ENCODE assay signal across 1 cellular context in genomic region chr17:45197555-45198334, GRCh38.
TF ChIP-seq lines count a peak whose summit lies in the region.

No MANE protein-coding gene starts in this region.

TF ChIP-seq in HepG2, 621 proteins besides CTCF, POLR2A, EP300 and RAD21 (continued from another document and continues in another):
- TF ChIP-seq ZNF513 (CRISPR knock-in tag; conservative IDR thresholded peaks at IDR 0.05) (no peak), ZSCAN12 (CRISPR knock-in tag; IDR thresholded peaks at IDR 0.05) (0 out of 2 replicates have a peak, but pooled peaks have one; percentile 87), ZBTB38 (CRISPR knock-in tag; IDR thresholded peaks at IDR 0.05) (peak; percentile 78), ZNF7 (CRISPR knock-in tag; IDR thresholded peaks at IDR 0.05) (no peak), BRF2 (CRISPR knock-in tag; IDR thresholded peaks at IDR 0.05) (no peak), ZNF275 (CRISPR knock-in tag; IDR thresholded peaks at IDR 0.05; ENCODE audit: borderline replicate concordance) (peak; percentile 79; the same call in 1 of the 2 replicates), CEBPZ (IDR thresholded peaks at IDR 0.05; ENCODE audit: low read length) (no peak), CAMTA2 (CRISPR knock-in tag; IDR thresholded peaks at IDR 0.05; ENCODE audit: borderline replicate concordance) (no peak), ZNF101 (CRISPR knock-in tag; IDR thresholded peaks at IDR 0.05; ENCODE audit: borderline replicate concordance, low read depth) (no peak), RFX5 (IDR thresholded peaks at IDR 0.05; ENCODE audit: low read depth, low read length) (peak; percentile 55; the same call in 1 of the 2 replicates), KAT2B (IDR thresholded peaks at IDR 0.05; ENCODE audit: borderline replicate concordance, low read depth, low read length) (no peak), ZNF280B (CRISPR knock-in tag; IDR thresholded peaks at IDR 0.05; ENCODE audit: borderline replicate concordance) (peak; percentile 75), SAFB2 (CRISPR knock-in tag; IDR thresholded peaks at IDR 0.05; ENCODE audit: borderline replicate concordance, low read depth) (no peak), TAF1 (CRISPR knock-in tag; IDR thresholded peaks at IDR 0.05) (no peak; the same call in 1 of the 2 replicates), SUZ12 (IDR thresholded peaks at IDR 0.05; ENCODE audit: low read depth, low read length) (no peak), POLR2AphosphoS2 (IDR thresholded peaks at IDR 0.05; ENCODE audit: low read depth, low read length) (no peak), SNAPC4 (CRISPR knock-in tag; IDR thresholded peaks at IDR 0.05) (no peak), CBFB (CRISPR knock-in tag; IDR thresholded peaks at IDR 0.05) (peak; percentile 88), ZNF572 (CRISPR knock-in tag; IDR thresholded peaks at IDR 0.05) (peak; percentile 97; the same call in 1 of the 2 replicates), DBP (CRISPR knock-in tag; IDR thresholded peaks at IDR 0.05; ENCODE audit: not compliant biosample characterization) (no peak), ZFX (CRISPR knock-in tag; IDR thresholded peaks at IDR 0.05; ENCODE audit: low read depth) (peak; percentile 91), ZFAT (CRISPR knock-in tag; conservative IDR thresholded peaks at IDR 0.05) (no peak), NFYC (CRISPR knock-in tag; IDR thresholded peaks at IDR 0.05) (peak; percentile 64), HOXD1 (CRISPR knock-in tag; IDR thresholded peaks at IDR 0.05) (no peak), FOXO4 (CRISPR knock-in tag; conservative IDR thresholded peaks at IDR 0.05) (no peak), ZNF646 (CRISPR knock-in tag; IDR thresholded peaks at IDR 0.05) (no peak), MEF2D (CRISPR knock-in tag; IDR thresholded peaks at IDR 0.05) (peak; percentile 90), FOXJ3 (CRISPR knock-in tag; IDR thresholded peaks at IDR 0.05; ENCODE audit: borderline replicate concordance) (peak; percentile 65; the same call in 1 of the 2 replicates), MAFK (conservative IDR thresholded peaks at IDR 0.05 in 1 of 2, IDR thresholded peaks at IDR 0.05 in 1 of 2; ENCODE audit: low read length in 2 of 2) (no peak), TMF1 (CRISPR knock-in tag; IDR thresholded peaks at IDR 0.05; ENCODE audit: low read depth) (peak; percentile 39; the same call in 1 of the 2 replicates), BCL6 (CRISPR knock-in tag; IDR thresholded peaks at IDR 0.05) (peak; percentile 75), ZNF615 (CRISPR knock-in tag; IDR thresholded peaks at IDR 0.05; ENCODE audit: borderline replicate concordance) (0 out of 2 replicates have a peak, but pooled peaks have one; percentile 54), SP2 (CRISPR knock-in tag; IDR thresholded peaks at IDR 0.05) (no peak), XRCC5 (optimal IDR thresholded peaks at IDR 0.05; ENCODE audit: low read length) (peak; percentile 99), ZNF460 (CRISPR knock-in tag; IDR thresholded peaks at IDR 0.05; ENCODE audit: borderline replicate concordance) (peak; percentile 46; the same call in 1 of the 2 replicates)
